ENCODE assay signal across 24 cellular contexts in the genomic region with DNA sequence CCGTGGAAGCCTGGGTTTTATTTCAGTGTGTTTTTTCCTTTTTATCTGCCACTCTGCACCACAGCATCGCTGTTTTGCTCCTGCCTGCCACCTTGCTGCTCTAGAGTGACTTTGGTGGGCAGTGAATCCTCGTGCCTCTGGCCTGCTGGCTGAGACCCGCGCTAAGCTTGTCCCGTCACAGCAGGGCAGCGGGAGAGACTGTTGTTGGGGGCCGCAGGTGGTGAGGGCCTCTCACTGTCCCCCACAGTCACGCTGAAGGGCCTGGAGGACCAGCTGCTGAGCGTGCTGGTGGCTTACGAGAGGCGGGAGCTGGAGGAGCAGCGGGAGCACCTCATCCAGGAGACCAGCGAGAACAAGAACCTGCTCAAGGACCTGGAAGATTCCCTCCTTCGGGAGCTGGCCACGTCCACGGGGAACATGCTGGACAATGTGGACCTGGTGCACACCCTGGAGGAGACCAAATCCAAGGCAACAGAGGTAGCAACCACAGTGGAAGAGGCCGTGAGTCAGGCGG.
"Had no signal": no experiment of that assay in that cellular context is flagged by ENCODE, and none has a peak within 500 bp of the region (broad histone marks: within the 10 kb centered on the region; RNA-seq: fewer than 3 reads in every experiment).

No MANE protein-coding gene starts in this region.

- H3K36me3 ChIP-seq: adrenal gland, SJSA1 had no signal

- ATAC-seq: Panc1, SK-N-SH treated with all-trans-retinoic acid at 6 μM for 48 hours had no signal

- H3K27me3 ChIP-seq: adrenal gland, SJSA1 had no signal

- H3K4me3 Mint-ChIP-seq: activated B cell treated with CpG ODN at 0.5 μM for 24 hours; activated CD4-positive, alpha-beta T cell treated with anti-CD3 and anti-CD28 coated beads, Interleukin-2, amount 10 ng/mL, durations not matched to agents 24 days and 14 days; activated CD8-positive, alpha-beta memory T cell treated with anti-CD3 and anti-CD28 coated beads, Interleukin-2, amount 10 ng/mL, durations not matched to agents 7 days and 5 days; activated naive CD8-positive, alpha-beta T cell treated with anti-CD3 and anti-CD28 coated beads, Interleukin-2, amount 10 ng/mL, durations not matched to agents 7 days and 5 days; T-helper 1 cell treated with Interleukin-12 subunit alpha and Interleukin-12 subunit beta and Interleukin-4 antibody, amounts not matched to agents 30 μg/mL and 1 μg/mL, for 36 hours had no signal

- H3K4me1 Mint-ChIP-seq: activated B cell treated with CpG ODN at 0.5 μM for 24 hours had no signal

- H3K4me3 ChIP-seq: adrenal gland, SJSA1 had no signal

- H3K9me3 ChIP-seq: adrenal gland, SJSA1 had no signal

- DNase-seq: activated B cell treated with CpG ODN at 0.5 μM for 24 hours; activated CD4-positive, alpha-beta T cell treated with anti-CD3 and anti-CD28 coated beads, Interleukin-2, amount 10 ng/mL, durations not matched to agents 24 days and 14 days; activated naive CD8-positive, alpha-beta T cell treated with anti-CD3 and anti-CD28 coated beads, Interleukin-2, amount 10 ng/mL, durations not matched to agents 7 days and 5 days; adrenal gland; cerebellar nuclear complex; NCI-H1092; NCI-H1694; NCI-H2029; NCI-H2107; NCI-H2171 treated with DMSO at 0.1 percent for 48 hours; NCI-H226; NCI-H526; NCI-H774; OCI-M1; Right ventricle myocardium superior; RPMI8226; T-helper 9 cell had no signal

- H3K4me1 ChIP-seq: adrenal gland, SJSA1 had no signal

- H3K36me3 Mint-ChIP-seq: activated CD8-positive, alpha-beta memory T cell treated with anti-CD3 and anti-CD28 coated beads, Interleukin-2, amount 10 ng/mL, durations not matched to agents 7 days and 5 days; activated naive CD8-positive, alpha-beta T cell treated with anti-CD3 and anti-CD28 coated beads, Interleukin-2, amount 10 ng/mL, durations not matched to agents 7 days and 5 days had no signal

- H3K27ac ChIP-seq: adrenal gland, KMS-11, SJSA1 had no signal

- H3K27ac Mint-ChIP-seq: activated B cell treated with CpG ODN at 0.5 μM for 24 hours; activated CD4-positive, alpha-beta T cell treated with anti-CD3 and anti-CD28 coated beads, Interleukin-2, amount 10 ng/mL, durations not matched to agents 24 days and 14 days; activated CD8-positive, alpha-beta memory T cell treated with anti-CD3 and anti-CD28 coated beads, Interleukin-2, amount 10 ng/mL, durations not matched to agents 7 days and 5 days; activated naive CD8-positive, alpha-beta T cell treated with anti-CD3 and anti-CD28 coated beads, Interleukin-2, amount 10 ng/mL, durations not matched to agents 7 days and 5 days; activated T-helper 2 cell treated with anti-CD3 and anti-CD28 coated beads, Interferon-gamma antibody, Interleukin-2, Interleukin-4, amounts not matched to agents 10 μg/mL and 5 μg/mL and 100 μg/mL, durations not matched to agents 14 hours and 24 hours and 36 hours; T-helper 1 cell treated with Interleukin-12 subunit alpha and Interleukin-12 subunit beta and Interleukin-4 antibody, amounts not matched to agents 30 μg/mL and 1 μg/mL, for 36 hours had no signal
